24 cellular contexts compared by ENCODE assay signal in the genomic region with DNA sequence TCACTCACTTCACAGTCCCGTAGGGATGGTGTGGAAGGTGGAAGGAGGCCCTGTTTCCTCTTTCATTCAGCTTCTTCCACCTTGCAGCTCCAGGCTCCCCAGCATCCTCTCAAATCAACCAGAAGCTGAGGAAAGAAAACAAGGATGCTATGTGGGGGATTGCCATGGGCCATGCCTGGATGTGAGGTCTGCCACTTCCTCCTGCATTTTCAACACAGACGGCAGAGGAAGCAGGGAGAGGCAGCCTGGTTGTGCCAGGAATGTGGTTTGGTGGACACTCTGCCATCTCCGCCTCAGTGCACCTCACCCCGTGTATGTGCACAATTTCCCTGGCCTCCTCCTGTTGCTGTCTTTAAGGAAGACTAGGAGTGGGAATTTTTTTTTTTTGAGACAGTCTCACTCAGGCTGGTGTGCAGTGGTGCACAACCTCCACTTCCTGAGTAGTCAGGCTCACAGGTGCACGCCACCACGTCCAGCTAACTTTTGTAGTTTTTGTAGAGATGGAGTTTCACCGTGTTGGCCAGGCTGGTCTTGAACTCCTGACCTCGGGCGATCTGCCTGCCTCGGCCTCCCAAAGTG.
DNase-seq lines count a peak whose midpoint lies in the region; ATAC-seq and TF ChIP-seq lines count a peak whose summit lies in the region.
"Had no signal": no experiment of that assay in that cellular context is flagged by ENCODE, and none has a peak within 500 bp of the region (broad histone marks: within the 10 kb centered on the region; RNA-seq: fewer than 3 reads in every experiment).

No MANE protein-coding gene starts in this region.

- no peak overlapping the region for H3K9ac ChIP-seq in BLaER1

- no peaks in the 10 kb centered on the region for H3K9me2 ChIP-seq in OCI-LY7 (ENCODE audit: insufficient read depth, low read length)

- H3K27ac Mint-ChIP-seq in CD14-positive monocyte: no peak overlapping the region
- no peak overlapping the region for H3K27ac Mint-ChIP-seq in endothelial cell (ENCODE audit: unreplicated experiment)
- H3K27ac Mint-ChIP-seq: CD4-positive, alpha-beta memory T cell had no signal

- no peaks in the 10 kb centered on the region for H4K20me1 ChIP-seq in BLaER1
- H4K20me1 ChIP-seq in OCI-LY7 (ENCODE audit: insufficient read depth, low read length): no peaks in the 10 kb centered on the region

- no peaks in the 10 kb centered on the region for H3K36me3 ChIP-seq in BLaER1
- H3K36me3 ChIP-seq in OCI-LY7 (ENCODE audit: insufficient read depth, low read length): no peaks in the 10 kb centered on the region

- peaks cover 11% of the 10 kb centered on the region for H3K9me3 ChIP-seq in BLaER1
- H3K9me3 ChIP-seq in OCI-LY7 (ENCODE audit: low read length): no peaks in the 10 kb centered on the region

- BruUV-seq in OCI-LY7 (replicated peaks; lab: Mats Ljungman, UMichigan): no TSS peak

- no peaks in the 10 kb centered on the region for H3K79me2 ChIP-seq in OCI-LY7 (ENCODE audit: insufficient read depth, low read depth, low read length)

- ATAC-seq in GM18502 (IDR thresholded peaks at IDR 0.05; ENCODE audit: poor library complexity, unreplicated experiment): peak; percentile 50
- no peak for ATAC-seq in GM21737 (IDR thresholded peaks at IDR 0.05; ENCODE audit: unreplicated experiment)
- ATAC-seq: HCT116, Panc1 had no signal

- H2AFZ ChIP-seq in OCI-LY7 (ENCODE audit: low read length): no peak overlapping the region

- no peaks in the 10 kb centered on the region for H3K27me3 ChIP-seq in BLaER1

- TF ChIP-seq CTCF in OCI-LY7 (conservative IDR thresholded peaks at IDR 0.05; ENCODE audit: low read length): no peak
- TF ChIP-seq CTCF in CD14-positive monocyte (IDR thresholded peaks at IDR 0.05): no peak
- no peak for TF ChIP-seq CTCF in endothelial cell (IDR thresholded peaks at IDR 0.05; ENCODE audit: unreplicated experiment)

- H3K9me3 Mint-ChIP-seq in CD14-positive monocyte (peaks cover 0 to 9% (median 3%) of the 10 kb centered on the region in 7 donors), endothelial cell (ENCODE audit: unreplicated experiment) (peaks cover 44% of the 10 kb centered on the region)

- peaks cover 14% of the 10 kb centered on the region for H3K4me1 ChIP-seq in BLaER1
- peaks cover 10% of the 10 kb centered on the region for H3K4me1 ChIP-seq in OCI-LY7 (ENCODE audit: insufficient read depth, low read length, poor library complexity, severe bottlenecking)

- no peak overlapping the region for H3K4me3 Mint-ChIP-seq in CD14-positive monocyte
- no peak overlapping the region for H3K4me3 Mint-ChIP-seq in endothelial cell (ENCODE audit: unreplicated experiment)
- H3K4me3 Mint-ChIP-seq: CD4-positive, alpha-beta memory T cell had no signal

- POLR2A ChIA-PET in OCI-LY7 (lab: Charles Lee): interaction anchor here (0.6 kb wide), 1 partner anchor 508 kb away, joined by 4 read pairs; no protein-coding TSS in a partner anchor

- H3K4me3 ChIP-seq in BLaER1 (no peak overlapping the region), OCI-LY7 (ENCODE audit: low read depth, low read length, poor library complexity, severe bottlenecking) (no peak overlapping the region)

- H3K27ac ChIP-seq in BLaER1 (no peak overlapping the region), OCI-LY7 (ENCODE audit: low read depth, low read length, poor library complexity, severe bottlenecking) (no peak overlapping the region)

- no peaks in the 10 kb centered on the region for H3K36me3 Mint-ChIP-seq in CD14-positive monocyte
- H3K36me3 Mint-ChIP-seq in endothelial cell (ENCODE audit: low read depth, unreplicated experiment): peaks cover 14% of the 10 kb centered on the region
- H3K36me3 Mint-ChIP-seq: CD4-positive, alpha-beta memory T cell had no signal

- intact Hi-C loops in OCI-LY7 (cut with micrococcal nuclease; ENCODE audit: unreplicated experiment): no loop called here
- intact Hi-C loops in CD14-positive monocyte (cut with micrococcal nuclease): no loop called here

- peak overlapping the region; percentile 52 for H3K4me2 ChIP-seq in BLaER1
- H3K4me2 ChIP-seq in OCI-LY7 (ENCODE audit: low read length): 0 out of 2 replicates have a peak overlapping the region, but pooled peaks have one; percentile 8

- CTCF ChIA-PET in OCI-LY7 (lab: Charles Lee; ENCODE audit: unreplicated experiment): no interaction called here

- DNase-seq in OCI-LY7 (ENCODE audit: low spot score) (peak; percentile 5), mesenteric fat pad (ENCODE audit: low spot score) (peak; percentile 73), NCI-H82 treated with DMSO at 0.1 percent for 48 hours (lab: John Stamatoyannopoulos, UW; ENCODE audit: unreplicated experiment) (no peak), CD14-positive monocyte (ENCODE audit: low spot score) (no peak), endothelial cell (ENCODE audit: low spot score) (no peak)
- DNase-seq: 8988T; CD4-positive, alpha-beta memory T cell; COR-L47; EL; GDM1; KBM-7; MV-4-11; NCI-H1105; NCI-H1436 treated with DMSO at 0.1 percent for 48 hours; NCI-H187 treated with DMSO at 0.1 percent for 48 hours; NCI-H2171 treated with DMSO at 0.1 percent for 48 hours; NCI-H345; NCI-H510A treated with DMSO at 0.1 percent for 48 hours; SHP77 treated with DMSO at 0.1 percent for 48 hours had no signal

- peaks cover 0 to 6% (median 3%) of the 10 kb centered on the region in 3 donors for H3K27me3 Mint-ChIP-seq in CD14-positive monocyte (ENCODE audit: low read depth in 3 of 3)
- H3K27me3 Mint-ChIP-seq in endothelial cell (ENCODE audit: unreplicated experiment): peaks cover 3% of the 10 kb centered on the region

- H3K4me1 Mint-ChIP-seq in CD14-positive monocyte (no peaks in the 10 kb centered on the region), endothelial cell (ENCODE audit: unreplicated experiment) (no peaks in the 10 kb centered on the region)
- H3K4me1 Mint-ChIP-seq: CD4-positive, alpha-beta memory T cell had no signal

Comparison
In these comparisons a context has a peak if more than half of its experiments do, and no peak if none do; other contexts are left out.
1. DNase-seq: peak in OCI-LY7 (single experiment) and mesenteric fat pad (single experiment); none in NCI-H82 treated with DMSO at 0.1 percent for 48 hours (single experiment), CD14-positive monocyte (single experiment) and endothelial cell (single experiment).